ENCODE assay signal across 9 cellular contexts in the genomic region with DNA sequence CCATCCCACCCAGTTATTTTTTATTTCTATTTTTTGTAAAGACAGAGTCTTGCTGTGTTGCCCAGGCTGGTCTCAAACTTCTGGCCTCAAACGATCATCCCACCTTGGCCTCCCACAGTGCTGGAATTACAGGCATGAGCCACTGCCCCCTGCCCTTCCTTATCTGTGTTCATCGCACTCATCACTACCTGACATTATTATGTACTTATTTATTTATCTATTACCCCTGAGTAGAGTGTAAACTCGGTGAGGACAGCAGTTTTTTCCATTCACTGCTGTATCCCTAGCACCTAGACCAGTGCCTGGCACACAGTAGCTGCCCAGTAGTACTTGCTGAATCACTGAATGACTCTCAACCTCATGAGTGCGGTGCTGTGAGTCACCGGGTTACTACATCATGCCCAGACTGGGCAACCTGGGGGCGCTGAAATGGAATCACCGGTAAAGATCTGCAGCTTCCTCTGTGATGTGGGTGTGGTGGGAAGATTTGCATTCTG.
A peak's percentile ranks its signal among the peaks of the same experiment; 100 is the strongest.
DNase-seq lines count a peak whose midpoint lies in the region; ATAC-seq and TF ChIP-seq lines count a peak whose summit lies in the region.
"Had no signal": no experiment of that assay in that cellular context is flagged by ENCODE, and none has a peak within 500 bp of the region (broad histone marks: within the 10 kb centered on the region; RNA-seq: fewer than 3 reads in every experiment).

No MANE protein-coding gene starts in this region.

- peak in 3 of 4 donors; percentile 35 to 86 (median 82) for ATAC-seq in psoas muscle
- no peak for ATAC-seq in GM18907 (IDR thresholded peaks at IDR 0.05; ENCODE audit: unreplicated experiment)

- peak; percentile 95 for DNase-seq in Daoy (ENCODE audit: low read depth)
- peak; percentile 76 to 96 for DNase-seq in PC-9
- peak; percentile 90 for DNase-seq in fibroblast of mammary gland (ENCODE audit: low read depth)
- DNase-seq in psoas muscle, result peak in 1 of 2 donors; percentile 56
- no peak for DNase-seq in ecto neural progenitor cell (ENCODE audit: low spot score)
- no peak for DNase-seq in NCI-H69 (lab: John Stamatoyannopoulos, UW)
- no peak for DNase-seq in neural progenitor cell (ENCODE audit: low spot score)
- DNase-seq: KG1 had no signal

- no peaks in the 10 kb centered on the region for H3K36me3 Mint-ChIP-seq in neural progenitor cell

- H3K9me3 ChIP-seq in PC-9 (ENCODE audit: insufficient read depth, low read depth), result peaks cover 7% of the 10 kb centered on the region; the same call in 1 of the 2 replicates
- peaks cover 7% of the 10 kb centered on the region for H3K9me3 ChIP-seq in psoas muscle
- no peaks in the 10 kb centered on the region for H3K9me3 ChIP-seq in neural progenitor cell (ENCODE audit: low read depth)

- no peak overlapping the region for H3K4me3 Mint-ChIP-seq in neural progenitor cell

- H3K4me3 ChIP-seq in PC-9 (no peak overlapping the region), fibroblast of mammary gland (ENCODE audit: control insufficient read depth, low read depth, low read length) (no peak overlapping the region), psoas muscle (no peak overlapping the region), neural progenitor cell (no peak overlapping the region)

- no peaks in the 10 kb centered on the region for H3K27me3 Mint-ChIP-seq in neural progenitor cell (ENCODE audit: insufficient read depth, low read depth)

- no peaks in the 10 kb centered on the region for H3K9me3 Mint-ChIP-seq in neural progenitor cell

- TF ChIP-seq CTCF in PC-9 (conservative IDR thresholded peaks at IDR 0.05) (no peak), fibroblast of mammary gland (conservative IDR thresholded peaks at IDR 0.05; ENCODE audit: control insufficient read depth, insufficient read depth, low read depth, low read length) (no peak), psoas muscle (IDR thresholded peaks at IDR 0.05) (no peak), neural progenitor cell (IDR thresholded peaks at IDR 0.05) (no peak)

- H3K27ac Mint-ChIP-seq in neural progenitor cell, result no peak overlapping the region

- H3K27me3 ChIP-seq in PC-9 (ENCODE audit: insufficient read depth, low read depth), result no peaks in the 10 kb centered on the region
- H3K27me3 ChIP-seq in psoas muscle (ENCODE audit: insufficient read depth in 3 of 3, low read length in 2 of 3), result peaks cover 0 to 13% (median 0%) of the 10 kb centered on the region in 3 donors
- no peaks in the 10 kb centered on the region for H3K27me3 ChIP-seq in neural progenitor cell

- H3K4me2 ChIP-seq in PC-9, result no peak overlapping the region
- H3K4me2 ChIP-seq in neural progenitor cell, result no peak overlapping the region

- H3K4me1 ChIP-seq in PC-9 (replicated peaks; ENCODE audit: insufficient read depth), result peaks cover 38% of the 10 kb centered on the region
- peaks cover 5% of the 10 kb centered on the region for H3K4me1 ChIP-seq in psoas muscle
- peaks cover 12% of the 10 kb centered on the region for H3K4me1 ChIP-seq in neural progenitor cell

- H2AFZ ChIP-seq in PC-9 (no peak overlapping the region), neural progenitor cell (replicated peaks) (no peak overlapping the region)

- CTCF ChIA-PET in PC-9 (lab: Charles Lee), result no interaction called here

- intact Hi-C loops in PC-9 (cut with micrococcal nuclease; ENCODE audit: unreplicated experiment) (loop anchor here (1.0 to 2.0 kb wide), 2 partner anchors 16 to 68 kb away; no protein-coding TSS in a partner anchor), psoas muscle (cut with DNase I) (no loop called here)

- 49 to 61% (median 53%) methylated on average over 7 of the region's 7 CpGs for WGBS in psoas muscle, 3 donors

- BruUV-seq in PC-9 (replicated peaks; lab: Mats Ljungman, UMichigan), result no TSS peak

- POLR2A ChIA-PET in PC-9 (lab: Charles Lee; ENCODE audit: unreplicated experiment), result no interaction called here

- no peaks in the 10 kb centered on the region for H3K36me3 ChIP-seq in PC-9 (ENCODE audit: low read depth)
- H3K36me3 ChIP-seq in psoas muscle (ENCODE audit: insufficient read depth in 1 of 2, low read depth in 1 of 2), result no peaks in the 10 kb centered on the region
- no peaks in the 10 kb centered on the region for H3K36me3 ChIP-seq in neural progenitor cell

- no peak overlapping the region for H3K9ac ChIP-seq in neural progenitor cell

- H4K20me1 ChIP-seq in PC-9 (ENCODE audit: insufficient read depth) (no peaks in the 10 kb centered on the region; the same call in 1 of the 2 replicates), neural progenitor cell (ENCODE audit: low read depth) (no peaks in the 10 kb centered on the region)

- H3K4me1 Mint-ChIP-seq in neural progenitor cell, result peaks cover 25% of the 10 kb centered on the region

- H3K9me2 ChIP-seq in PC-9 (ENCODE audit: insufficient read depth), result no peaks in the 10 kb centered on the region

- H3K79me2 ChIP-seq in PC-9 (ENCODE audit: low read depth) (no peaks in the 10 kb centered on the region), neural progenitor cell (ENCODE audit: low read depth) (no peaks in the 10 kb centered on the region)

- H3K27ac ChIP-seq in PC-9 (peak overlapping the region; percentile 99), psoas muscle (no peak overlapping the region), neural progenitor cell (no peak overlapping the region)

- H3F3A ChIP-seq in PC-9 (ENCODE audit: insufficient read depth, low read depth), result peaks cover 23% of the 10 kb centered on the region; the same call in 1 of the 2 replicates
- peaks cover 12% of the 10 kb centered on the region for H3F3A ChIP-seq in neural progenitor cell (ENCODE audit: low read depth)

Comparison
In these comparisons a context has a peak if more than half of its experiments do, and no peak if none do; other contexts are left out.
1. DNase-seq: peak in Daoy (single experiment), PC-9 (2 of 2) and fibroblast of mammary gland (single experiment); none in ecto neural progenitor cell (single experiment), NCI-H69 (single experiment) and neural progenitor cell (single experiment).